Comparison of ENCODE assay signal across 1 cellular context in the genomic region with DNA sequence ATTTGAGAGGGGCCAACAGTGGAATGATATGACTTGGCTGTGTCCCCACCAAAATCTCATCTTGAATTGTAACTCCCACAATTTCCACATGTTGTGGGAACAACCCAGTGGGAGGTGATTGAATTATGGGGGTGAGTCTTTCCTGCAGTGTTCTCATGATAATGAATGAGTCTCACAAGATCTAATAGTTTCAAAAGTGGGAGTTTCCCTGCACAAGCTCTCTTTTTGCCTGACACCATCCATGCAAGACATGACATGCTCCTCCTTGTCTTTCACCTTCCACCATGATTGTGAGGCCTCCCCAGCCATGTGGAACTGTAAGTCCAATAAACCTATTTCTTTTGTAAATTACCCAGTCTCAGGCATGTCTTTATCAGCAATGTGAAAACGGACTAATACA. TPM values are rescaled to one million over a fixed set of nuclear protein-coding genes. Genes with fewer than 3 reads are reported as not detected.
"Had no signal": no experiment of that assay in that cellular context is flagged by ENCODE, and none has a peak within 500 bp of the region (broad histone marks: within the 10 kb centered on the region; RNA-seq: fewer than 3 reads in every experiment).

No MANE protein-coding gene starts in this region.

RNA-seq across cellular contexts. Expression of a gene that starts 42.3 kb away (rescaled TPM):
- total RNA-seq: G401 had no signal
